ENCODE assay signal across 1 cellular context in genomic region chr1:201715351-201715750, GRCh38.
TF ChIP-seq lines count a peak whose summit lies in the region.

No MANE protein-coding gene starts in this region.

TF ChIP-seq in liver, 16 proteins besides CTCF, POLR2A, EP300 and RAD21 (continued from another document):
- TF ChIP-seq ATF3 (IDR thresholded peaks at IDR 0.05) (no peak), YY1 (IDR thresholded peaks at IDR 0.05) (no peak), FOXA2 (IDR thresholded peaks at IDR 0.05) (no peak), TAF1 (conservative IDR thresholded peaks at IDR 0.05) (no peak), HNF4A (conservative IDR thresholded peaks at IDR 0.05) (no peak), HNF4G (IDR thresholded peaks at IDR 0.05) (no peak)
